In genomic region chr14:105055736-105056302, GRCh38 we compare ENCODE assay signal across 33 cellular contexts. TPM values are rescaled to one million over a fixed set of nuclear protein-coding genes. Genes with fewer than 3 reads are reported as not detected.
DNase-seq lines count a peak whose midpoint lies in the region; ATAC-seq, FAIRE-seq and TF ChIP-seq lines count a peak whose summit lies in the region.
"Had no signal": no experiment of that assay in that cellular context is flagged by ENCODE, and none has a peak within 500 bp of the region (broad histone marks: within the 10 kb centered on the region; RNA-seq: fewer than 3 reads in every experiment).

No MANE protein-coding gene starts in this region.

- FAIRE-seq in GM12891 (lab: Jason Lieb, UNC): no peak
- no peak for FAIRE-seq in H1 (lab: Jason Lieb, UNC)
- FAIRE-seq: astrocyte, G401.6, HepG2 had no signal

- H3K9me3 ChIP-seq in H9 (ENCODE audit: control insufficient read depth, low read depth, low read length) (no peaks in the 10 kb centered on the region), H1 (ENCODE audit: insufficient read depth in 2 of 2, low read depth in 1 of 2, low read length in 1 of 2) (no peaks in the 10 kb centered on the region), mesenchymal stem cell (ENCODE audit: control insufficient read depth, low read length) (no peaks in the 10 kb centered on the region)
- H3K9me3 ChIP-seq: Caco-2, HAP-1, lower lobe of right lung, mucosa of descending colon had no signal

- no peak for TF ChIP-seq RAD21 in H1 (IDR thresholded peaks at IDR 0.05 in 1 of 2, conservative IDR thresholded peaks at IDR 0.05 in 1 of 2; ENCODE audit: low read depth in 2 of 2, low read length in 2 of 2)

- H3K9me3 Mint-ChIP-seq in H9 (no peaks in the 10 kb centered on the region), endothelial cell (ENCODE audit: unreplicated experiment) (no peaks in the 10 kb centered on the region)
- H3K9me3 Mint-ChIP-seq: activated CD8-positive, alpha-beta T cell treated with anti-CD3 and anti-CD28 coated beads for 36 hours; activated naive CD8-positive, alpha-beta T cell treated with anti-CD3 and anti-CD28 coated beads, Interleukin-2, amount 10 ng/mL, durations not matched to agents 7 days and 5 days; activated T-helper 17 cell treated with anti-CD3 and anti-CD28 coated beads, Interleukin-2, amount 50 U/mL, for 72 hours; effector memory CD8-positive, alpha-beta T cell; natural killer cell treated with Interleukin-12 subunit alpha and Interleukin-12 subunit beta and Interleukin-15 and Interleukin-18, amount 100 ng/mL, for 72 hours; stimulated activated memory B cell treated with anti-CD40 and anti-IgM and Interleukin-4, amounts not matched to agents 10 μg/mL and 1 μg/mL and 100 μg/mL, for 72 hours; T-helper 1 cell treated with Interleukin-12 subunit alpha and Interleukin-12 subunit beta and Interleukin-4 antibody, amounts not matched to agents 30 μg/mL and 1 μg/mL, for 36 hours had no signal

- H4K5ac ChIP-seq in H9 (ENCODE audit: insufficient read length, low read depth, low read length): no peak overlapping the region
- H4K5ac ChIP-seq in H1 (ENCODE audit: insufficient read length, low read depth, low read length): no peak overlapping the region

- no peak overlapping the region for H3K56ac ChIP-seq in H9 (ENCODE audit: insufficient read length, low read depth, low read length)
- no peak overlapping the region for H3K56ac ChIP-seq in H1 (replicated peaks; ENCODE audit: insufficient read length, low read depth, low read length)

- H4K20me1 ChIP-seq in H9 (ENCODE audit: control insufficient read depth, insufficient read depth, insufficient read length): no peaks in the 10 kb centered on the region
- H4K20me1 ChIP-seq in H1 (replicated peaks in 1 of 2; ENCODE audit: control insufficient read depth in 1 of 2, insufficient read depth in 2 of 2, low read length in 2 of 2): peaks cover 0 to 1% of the 10 kb centered on the region in 2 experiments

- H3K9ac ChIP-seq in H9 (ENCODE audit: extremely low read depth, insufficient read length, low read length) (no peak overlapping the region), H1 (replicated peaks in 1 of 4; ENCODE audit: extremely low read depth in 1 of 4, low read depth in 3 of 4, low read length in 3 of 4) (no peak overlapping the region), mesenchymal stem cell (ENCODE audit: low read length) (no peak overlapping the region)

- H3K18ac ChIP-seq in H9 (ENCODE audit: insufficient read length, low read depth, low read length) (no peak overlapping the region), H1 (ENCODE audit: extremely low read depth, low read length) (peak overlapping the region; percentile 75; the same call in 1 of the 2 replicates), mesenchymal stem cell (ENCODE audit: low read depth in 1 of 2, low read length in 2 of 2) (no peak overlapping the region)

- DNase-seq in GM12891 (ENCODE audit: insufficient read length, low spot score): peak; percentile 5
- DNase-seq in H9: peak; percentile 24
- DNase-seq in H1 (ENCODE audit: low read depth in 1 of 2, low spot score in 2 of 2): no peak
- DNase-seq in mesenchymal stem cell: no peak
- DNase-seq in endothelial cell (ENCODE audit: low spot score): no peak
- DNase-seq in DMS79 (lab: John Stamatoyannopoulos, UW): no peak
- DNase-seq: activated CD4-positive, alpha-beta T cell treated with anti-CD3 and anti-CD28 coated beads for 1 hour; activated CD8-positive, alpha-beta T cell treated with anti-CD3 and anti-CD28 coated beads for 36 hours; activated naive CD8-positive, alpha-beta T cell treated with anti-CD3 and anti-CD28 coated beads, Interleukin-2, amount 10 ng/mL, durations not matched to agents 7 days and 5 days; effector memory CD8-positive, alpha-beta T cell; glutamatergic neuron; Kasumi-1; NCI-H1417 treated with DMSO at 0.1 percent for 48 hours; NCI-H2081; NCI-H526 treated with DMSO at 0.1 percent for 48 hours; PC-3; substantia nigra had no signal

- H2BK15ac ChIP-seq in H9 (ENCODE audit: low read depth, low read length) (no peak overlapping the region), H1 (ENCODE audit: low read length) (no peak overlapping the region), mesenchymal stem cell (ENCODE audit: low read depth, poor library complexity, severe bottlenecking) (no peak overlapping the region)

- CTCF ChIA-PET in H1 (lab: Charles Lee; ENCODE audit: partially characterized antibody): interaction anchor here (0.9 to 2.7 kb wide), 4 partner anchors 10 to 82 kb away, joined by 3 to 20 read pairs (median 6); no protein-coding TSS in a partner anchor

- H2BK5ac ChIP-seq in H9 (ENCODE audit: insufficient read length, low read length) (no peak overlapping the region), H1 (ENCODE audit: low read depth, low read length) (peak overlapping the region; percentile 72; the same call in 1 of the 2 replicates), mesenchymal stem cell (ENCODE audit: low read depth, low read length, poor library complexity, severe bottlenecking) (no peak overlapping the region)

- H3K36me3 Mint-ChIP-seq in H9 (ENCODE audit: insufficient read depth in 1 of 3, low read depth in 3 of 3): no peaks in the 10 kb centered on the region; a peak in 1 of 7 replicates
- H3K36me3 Mint-ChIP-seq in endothelial cell (ENCODE audit: low read depth, unreplicated experiment): peaks cover 11% of the 10 kb centered on the region

- H3K23me2 ChIP-seq in H9 (ENCODE audit: insufficient read length, low read depth, low read length, poor library complexity, severe bottlenecking) (no peaks in the 10 kb centered on the region), H1 (ENCODE audit: low read depth, low read length) (peaks cover 7% of the 10 kb centered on the region; the same call in 1 of the 2 replicates)

- H2BK20ac ChIP-seq in H9 (ENCODE audit: low read depth, low read length, poor library complexity, severe bottlenecking): no peak overlapping the region
- peak overlapping the region; percentile 96; the same call in 1 of the 2 replicates for H2BK20ac ChIP-seq in H1 (ENCODE audit: low read length)

- no peak for TF ChIP-seq EP300 in H1 (IDR thresholded peaks at IDR 0.05; ENCODE audit: borderline replicate concordance in 1 of 2, low read depth in 2 of 2, low read length in 2 of 2)

- no peak overlapping the region for H4K91ac ChIP-seq in H9 (ENCODE audit: insufficient read length, low read depth, low read length)
- no peak overlapping the region for H4K91ac ChIP-seq in H1 (replicated peaks; ENCODE audit: insufficient read length, low read length)
- H4K91ac ChIP-seq in mesenchymal stem cell (ENCODE audit: low read length): no peak overlapping the region

- ATAC-seq in HG03135 (IDR thresholded peaks at IDR 0.05; ENCODE audit: unreplicated experiment): no peak
- ATAC-seq: activated CD8-positive, alpha-beta T cell treated with anti-CD3 and anti-CD28 coated beads for 36 hours; activated T-helper 17 cell treated with anti-CD3 and anti-CD28 coated beads, Interleukin-2, amount 50 U/mL, for 72 hours; effector memory CD8-positive, alpha-beta T cell; HepG2; lower lobe of right lung; mucosa of descending colon; natural killer cell treated with Interleukin-12 subunit alpha and Interleukin-12 subunit beta and Interleukin-15 and Interleukin-18, amount 100 ng/mL, for 72 hours; PC-3; stimulated activated memory B cell treated with anti-CD40 and anti-IgM and Interleukin-4, amounts not matched to agents 10 μg/mL and 1 μg/mL and 100 μg/mL, for 72 hours had no signal

- H3K79me2 ChIP-seq in H9 (ENCODE audit: insufficient read depth, low read length) (no peaks in the 10 kb centered on the region), H1 (ENCODE audit: control insufficient read depth in 1 of 2, insufficient read depth in 2 of 2, low read length in 2 of 2) (no peaks in the 10 kb centered on the region)

- no peaks in the 10 kb centered on the region for H3K4me1 ChIP-seq in H9 (ENCODE audit: insufficient read depth, low read length)
- peaks cover 0 to 21% (median 14%) of the 10 kb centered on the region in 4 experiments; a peak in 6 of 7 replicates for H3K4me1 ChIP-seq in H1 (replicated peaks in 1 of 4; ENCODE audit: control insufficient read depth in 3 of 4, insufficient read depth in 4 of 4, low read length in 3 of 4)
- peaks cover 10% of the 10 kb centered on the region for H3K4me1 ChIP-seq in mesenchymal stem cell (ENCODE audit: control insufficient read depth, insufficient read depth, low read depth, low read length)
- H3K4me1 ChIP-seq: Caco-2, HAP-1 had no signal

- peak overlapping the region in 1 of 2 experiments; percentile 73; a peak in 3 of 5 replicates for H3K4me3 Mint-ChIP-seq in H9
- no peak overlapping the region for H3K4me3 Mint-ChIP-seq in endothelial cell (ENCODE audit: unreplicated experiment)
- H3K4me3 Mint-ChIP-seq: activated CD8-positive, alpha-beta T cell treated with anti-CD3 and anti-CD28 coated beads for 36 hours; activated naive CD8-positive, alpha-beta T cell treated with anti-CD3 and anti-CD28 coated beads, Interleukin-2, amount 10 ng/mL, durations not matched to agents 7 days and 5 days; activated T-helper 17 cell treated with anti-CD3 and anti-CD28 coated beads, Interleukin-2, amount 50 U/mL, for 72 hours; effector memory CD8-positive, alpha-beta T cell; natural killer cell treated with Interleukin-12 subunit alpha and Interleukin-12 subunit beta and Interleukin-15 and Interleukin-18, amount 100 ng/mL, for 72 hours; stimulated activated memory B cell treated with anti-CD40 and anti-IgM and Interleukin-4, amounts not matched to agents 10 μg/mL and 1 μg/mL and 100 μg/mL, for 72 hours; T-helper 1 cell treated with Interleukin-12 subunit alpha and Interleukin-12 subunit beta and Interleukin-4 antibody, amounts not matched to agents 30 μg/mL and 1 μg/mL, for 36 hours had no signal

- POLR2A ChIA-PET in H1 (lab: Charles Lee; ENCODE audit: partially characterized antibody): no interaction called here

- no peak overlapping the region for H3T11ph ChIP-seq in H9 (ENCODE audit: low read length)

- H3K27me3 ChIP-seq in H9 (ENCODE audit: insufficient read depth, low read length): peaks cover 8% of the 10 kb centered on the region
- H3K27me3 ChIP-seq in H1 (replicated peaks in 1 of 4; ENCODE audit: control insufficient read depth in 3 of 4, extremely low read depth in 1 of 4, insufficient read depth in 3 of 4, low read length in 3 of 4): peaks cover 2 to 27% (median 19%) of the 10 kb centered on the region in 4 experiments; a peak in 5 of 7 replicates
- H3K27me3 ChIP-seq in mesenchymal stem cell (ENCODE audit: control insufficient read depth in 1 of 2, insufficient read depth in 1 of 2, low read length in 2 of 2): peaks cover 10 to 41% of the 10 kb centered on the region in 2 experiments

- H3K14ac ChIP-seq in H9 (ENCODE audit: insufficient read depth, low read length): no peak overlapping the region
- H3K14ac ChIP-seq in H1 (ENCODE audit: insufficient read length): no peak overlapping the region
- no peak overlapping the region for H3K14ac ChIP-seq in mesenchymal stem cell (ENCODE audit: low read length in 2 of 2)

- peaks cover 11% of the 10 kb centered on the region for H3K27me3 Mint-ChIP-seq in H9 (ENCODE audit: low read depth)
- peaks cover 11% of the 10 kb centered on the region for H3K27me3 Mint-ChIP-seq in endothelial cell (ENCODE audit: unreplicated experiment)
- H3K27me3 Mint-ChIP-seq: activated CD8-positive, alpha-beta T cell treated with anti-CD3 and anti-CD28 coated beads for 36 hours; activated naive CD8-positive, alpha-beta T cell treated with anti-CD3 and anti-CD28 coated beads, Interleukin-2, amount 10 ng/mL, durations not matched to agents 7 days and 5 days; activated T-helper 17 cell treated with anti-CD3 and anti-CD28 coated beads, Interleukin-2, amount 50 U/mL, for 72 hours; effector memory CD8-positive, alpha-beta T cell; natural killer cell treated with Interleukin-12 subunit alpha and Interleukin-12 subunit beta and Interleukin-15 and Interleukin-18, amount 100 ng/mL, for 72 hours; stimulated activated memory B cell treated with anti-CD40 and anti-IgM and Interleukin-4, amounts not matched to agents 10 μg/mL and 1 μg/mL and 100 μg/mL, for 72 hours had no signal

- H3K4me2 ChIP-seq in H9 (ENCODE audit: insufficient read depth, insufficient read length, low read length): peak overlapping the region; percentile 56
- peak overlapping the region; percentile 41 to 88 for H3K4me2 ChIP-seq in H1 (ENCODE audit: insufficient read depth in 1 of 2, low read depth in 2 of 2, low read length in 2 of 2)
- H3K4me2 ChIP-seq in mesenchymal stem cell (ENCODE audit: low read length, poor library complexity, severe bottlenecking): no peak overlapping the region

- H3K4me3 ChIP-seq in H1 (ENCODE audit: extremely low read depth in 1 of 4, insufficient read depth in 2 of 4, low read depth in 3 of 4, low read length in 4 of 4): peak overlapping the region in 3 of 4 experiments; percentile 14 to 51 (median 14); a peak in 4 of 8 replicates
- H3K4me3 ChIP-seq in mesenchymal stem cell (ENCODE audit: insufficient read depth in 1 of 2, low read depth in 1 of 2, low read length in 2 of 2): no peak overlapping the region
- H3K4me3 ChIP-seq: coronary artery, HAP-1, lower lobe of right lung, mucosa of descending colon, SK-N-MC had no signal

- H2AK5ac ChIP-seq in H9 (ENCODE audit: insufficient read length, low read length) (no peak overlapping the region), H1 (ENCODE audit: low read depth, low read length) (no peak overlapping the region), mesenchymal stem cell (ENCODE audit: low read length, severe bottlenecking) (no peak overlapping the region)

- H3K4ac ChIP-seq in H9 (ENCODE audit: low read depth, low read length) (no peak overlapping the region), H1 (replicated peaks; ENCODE audit: insufficient read length, low read depth, low read length) (no peak overlapping the region), mesenchymal stem cell (ENCODE audit: low read depth in 1 of 2, low read length in 2 of 2) (no peak overlapping the region)

- WGBS in H9 (ENCODE audit: extremely low coverage, insufficient read length, low lambda C conversion rate): no CpG with 5 or more reads among the region's 33 CpGs
- 44% methylated on average over 30 of the region's 33 CpGs; no CpG with 5 or more reads in 1 of the 2 experiments for WGBS in H1 (ENCODE audit: extremely low coverage in 1 of 2, insufficient coverage in 1 of 2, insufficient read length in 1 of 2, insufficient replicate concordance in 2 of 2, low coverage in 1 of 2, low lambda C conversion rate in 2 of 2, missing lambda C conversion rate in 1 of 2), 2 experiments
- WGBS in mesenchymal stem cell: 78% methylated on average over 31 of the region's 33 CpGs

- H2AFZ ChIP-seq in H9 (ENCODE audit: low read length): no peak overlapping the region
- H2AFZ ChIP-seq in H1 (ENCODE audit: low read length): peak overlapping the region; percentile 66; the same call in 1 of the 2 replicates
- H2AFZ ChIP-seq in mesenchymal stem cell (ENCODE audit: low read depth, low read length): no peak overlapping the region

- H3K79me1 ChIP-seq in H9 (ENCODE audit: insufficient read depth, low read depth, low read length, poor library complexity, severe bottlenecking): no peaks in the 10 kb centered on the region
- H3K79me1 ChIP-seq in H1 (ENCODE audit: low read depth, low read length): no peaks in the 10 kb centered on the region
- no peaks in the 10 kb centered on the region for H3K79me1 ChIP-seq in mesenchymal stem cell (replicated peaks; ENCODE audit: low read length, poor library complexity, severe bottlenecking)

- H3K36me3 ChIP-seq in H1 (ENCODE audit: control insufficient read depth in 2 of 4, insufficient read depth in 4 of 4, low read length in 3 of 4): no peaks in the 10 kb centered on the region
- no peaks in the 10 kb centered on the region for H3K36me3 ChIP-seq in mesenchymal stem cell (ENCODE audit: control insufficient read depth in 1 of 2, insufficient read depth in 2 of 2, low read depth in 1 of 2, low read length in 2 of 2)
- H3K36me3 ChIP-seq: HAP-1 had no signal

- no peak overlapping the region for H3K27ac Mint-ChIP-seq in H9
- no peak overlapping the region for H3K27ac Mint-ChIP-seq in endothelial cell (ENCODE audit: unreplicated experiment)
- H3K27ac Mint-ChIP-seq: activated naive CD8-positive, alpha-beta T cell treated with anti-CD3 and anti-CD28 coated beads, Interleukin-2, amount 10 ng/mL, durations not matched to agents 7 days and 5 days; activated T-helper 17 cell treated with anti-CD3 and anti-CD28 coated beads, Interleukin-2, amount 50 U/mL, for 72 hours; natural killer cell treated with Interleukin-12 subunit alpha and Interleukin-12 subunit beta and Interleukin-15 and Interleukin-18, amount 100 ng/mL, for 72 hours; stimulated activated memory B cell treated with anti-CD40 and anti-IgM and Interleukin-4, amounts not matched to agents 10 μg/mL and 1 μg/mL and 100 μg/mL, for 72 hours; T-helper 1 cell treated with Interleukin-12 subunit alpha and Interleukin-12 subunit beta and Interleukin-4 antibody, amounts not matched to agents 30 μg/mL and 1 μg/mL, for 36 hours had no signal

- H2BK12ac ChIP-seq in H9 (ENCODE audit: insufficient read length, low read depth, low read length) (no peak overlapping the region), H1 (ENCODE audit: low read depth, low read length) (peak overlapping the region; percentile 62; the same call in 1 of the 2 replicates), mesenchymal stem cell (ENCODE audit: low read length in 2 of 2) (no peak overlapping the region)

- H4K8ac ChIP-seq in H9 (replicated peaks; ENCODE audit: insufficient read length, low read depth, low read length): no peak overlapping the region
- H4K8ac ChIP-seq in H1 (ENCODE audit: extremely low read depth, insufficient read depth, low read length): no peak overlapping the region
- peak overlapping the region; percentile 12 for H4K8ac ChIP-seq in mesenchymal stem cell (ENCODE audit: low read length)

- TF ChIP-seq CTCF in H9 (conservative IDR thresholded peaks at IDR 0.05) (no peak), H1 (IDR thresholded peaks at IDR 0.05; ENCODE audit: control extremely low read depth in 1 of 3, insufficient read depth in 1 of 3, low read depth in 1 of 3, low read length in 3 of 3) (no peak), endothelial cell (IDR thresholded peaks at IDR 0.05; ENCODE audit: unreplicated experiment) (no peak)

- H3K4me1 Mint-ChIP-seq in H9 (peaks cover 23 to 36% of the 10 kb centered on the region in 2 experiments), endothelial cell (ENCODE audit: unreplicated experiment) (peaks cover 19% of the 10 kb centered on the region)

- H3K27ac ChIP-seq in H9 (ENCODE audit: insufficient read length, low read depth, low read length): no peak overlapping the region
- H3K27ac ChIP-seq in H1 (ENCODE audit: low read depth, low read length): no peak overlapping the region
- no peak overlapping the region for H3K27ac ChIP-seq in mesenchymal stem cell (ENCODE audit: low read length, poor library complexity, severe bottlenecking)
- H3K27ac ChIP-seq: C4-2B, coronary artery, lower lobe of right lung, SK-N-MC had no signal

- H2BK120ac ChIP-seq in H9 (ENCODE audit: low read depth, low read length, poor library complexity, severe bottlenecking) (no peak overlapping the region), H1 (replicated peaks; ENCODE audit: low read depth, low read length) (no peak overlapping the region), mesenchymal stem cell (ENCODE audit: low read depth, low read length) (no peak overlapping the region)

- TF ChIP-seq POLR2A in GM12891 (IDR thresholded peaks at IDR 0.05; ENCODE audit: low read depth, low read length) (no peak), H1 (IDR thresholded peaks at IDR 0.05; ENCODE audit: control extremely low read depth in 1 of 2, low read depth in 2 of 2, low read length in 2 of 2) (no peak)

- H3K23ac ChIP-seq in H9 (ENCODE audit: insufficient read length, low read depth, low read length) (no peak overlapping the region), H1 (ENCODE audit: insufficient read length) (no peak overlapping the region), mesenchymal stem cell (ENCODE audit: low read length in 2 of 2) (no peak overlapping the region)

RNA-seq across cellular contexts. Expression of gene GPR132, which starts 9.4 kb away (rescaled TPM):
- polyA plus RNA-seq in GM12891 (2012; ENCODE audit: low read depth, missing spikeins): 18.8 TPM
- total RNA-seq in H9 (2021) (0.20 and 0.24 TPM in 2 replicates), endothelial cell (ENCODE audit: unreplicated experiment) (not detected)
- total RNA-seq in H1 (2021; fragmentation: NEBNext Ultra II Directional; extraction: Animal tissue kit (Norgen Biotek cat#: 25700)): not detected in 2 replicates
- 0.11 and 0.28 TPM in 2 replicates for polyA plus RNA-seq in H1 (2011; rRNA removed)
- 0.26 TPM for polyA plus RNA-seq in H1 (2011; cell fraction: cytosol; rRNA removed)
- polyA plus RNA-seq in H1 (2011; cell fraction: nucleus; rRNA removed): 0.54 TPM
- polyA plus RNA-seq in H1 (2012, experiment 1 of 2): 0.09 to 0.15 TPM (median 0.15 TPM) in 3 of 4 replicates, not detected in the other
- polyA plus RNA-seq in H1 (2012, experiment 2 of 2): 0.21 TPM
- polyA plus RNA-seq in H1 (2013, experiment 1 of 2): not detected
- polyA plus RNA-seq in H1 (2013, experiment 2 of 2): 0.04 TPM
- polyA minus RNA-seq in H1 (2011; rRNA and poly(A)+ RNA removed): 0.16 TPM in 1 of 2 replicates, not detected in the other
- polyA minus RNA-seq in H1 (2011; cell fraction: cytosol; rRNA and poly(A)+ RNA removed): not detected
- polyA minus RNA-seq in H1 (2011; cell fraction: nucleus; rRNA and poly(A)+ RNA removed): not detected
- polyA plus RNA-seq in mesenchymal stem cell (2013, experiment 1 of 2): 0.03 TPM
- 0.01 TPM for polyA plus RNA-seq in mesenchymal stem cell (2013, experiment 2 of 2)
- total RNA-seq: Caco-2, fibroblast of villous mesenchyme, HepG2 had no signal
- polyA plus RNA-seq: HepG2 had no signal

RNA-seq across cellular contexts. Expression of gene CDCA4, which starts 34.9 kb away (rescaled TPM):
- polyA plus RNA-seq in GM12891 (2012; ENCODE audit: low read depth, missing spikeins): 35.1 TPM
- total RNA-seq in H9 (2021) (57.7 and 58.5 TPM in 2 replicates), endothelial cell (ENCODE audit: unreplicated experiment) (40.1 TPM)
- 48.6 and 49.9 TPM in 2 replicates for total RNA-seq in H1 (2021; fragmentation: NEBNext Ultra II Directional; extraction: Animal tissue kit (Norgen Biotek cat#: 25700))
- polyA plus RNA-seq in H1 (2011; rRNA removed): 62.4 and 80.6 TPM in 2 replicates
- polyA plus RNA-seq in H1 (2011; cell fraction: cytosol; rRNA removed): 50.8 TPM
- polyA plus RNA-seq in H1 (2011; cell fraction: nucleus; rRNA removed): 39.8 TPM
- polyA plus RNA-seq in H1 (2012, experiment 1 of 2): 37.3 to 58.6 TPM (median 48.3 TPM) in 4 replicates
- polyA plus RNA-seq in H1 (2012, experiment 2 of 2): 47.6 TPM
- polyA plus RNA-seq in H1 (2013, experiment 1 of 2): 33.4 TPM
- polyA plus RNA-seq in H1 (2013, experiment 2 of 2): 33.4 TPM
- polyA minus RNA-seq in H1 (2011; rRNA and poly(A)+ RNA removed): 29.7 and 32.5 TPM in 2 replicates
- 32.9 TPM for polyA minus RNA-seq in H1 (2011; cell fraction: cytosol; rRNA and poly(A)+ RNA removed)
- polyA minus RNA-seq in H1 (2011; cell fraction: nucleus; rRNA and poly(A)+ RNA removed): 18.1 TPM
- polyA plus RNA-seq in mesenchymal stem cell (2013, experiment 1 of 2): 8.8 TPM
- polyA plus RNA-seq in mesenchymal stem cell (2013, experiment 2 of 2): 8.9 TPM

Comparison
In these comparisons a context has a peak if more than half of its experiments do, and no peak if none do; other contexts are left out.
1. DNase-seq: peak in GM12891 (single experiment) and H9 (single experiment); none in H1 (0 of 2), mesenchymal stem cell (single experiment), endothelial cell (single experiment) and DMS79 (single experiment).
2. H3K4me3 ChIP-seq: peak in H1 (3 of 4); none in mesenchymal stem cell (0 of 2).